1 cellular context compared by ENCODE assay signal in genomic region chr12:127144770-127145169, GRCh38.
A peak's percentile ranks its signal among the peaks of the same experiment; 100 is the strongest.
TF ChIP-seq lines count a peak whose summit lies in the region.

No MANE protein-coding gene starts in this region.

TF ChIP-seq in K562, 482 proteins besides CTCF, POLR2A, EP300 and RAD21 (continued from another document):
- TF ChIP-seq MGA (IDR thresholded peaks at IDR 0.05) (peak; percentile 32), ARNT (IDR thresholded peaks at IDR 0.05) (no peak), DACH1 (IDR thresholded peaks at IDR 0.05; ENCODE audit: partially characterized antibody) (no peak), CGGBP1 (CRISPR knock-in tag; IDR thresholded peaks at IDR 0.05) (no peak), L3MBTL2 (IDR thresholded peaks at IDR 0.05) (0 out of 2 replicates have a peak, but pooled peaks have one; percentile 15), MXD1 (CRISPR knock-in tag; IDR thresholded peaks at IDR 0.05; ENCODE audit: borderline replicate concordance, poor library complexity, severe bottlenecking) (no peak)
